Comparison of ENCODE assay signal across 8 cellular contexts in genomic region chr4:6673191-6673659, GRCh38. TPM values are rescaled to one million over a fixed set of nuclear protein-coding genes. Genes with fewer than 3 reads are reported as not detected.
DNase-seq lines count a peak whose midpoint lies in the region; ATAC-seq, FAIRE-seq and TF ChIP-seq lines count a peak whose summit lies in the region.
"Not testable (repeated sequence)": the region's sequence is repeated elsewhere in the genome, so short reads cannot be mapped to it uniquely, and the experiment has no call there.

No MANE protein-coding gene starts in this region.

- not testable (repeated sequence) for H3K27me3 ChIP-seq in Caco-2 (replicated peaks; ENCODE audit: control insufficient read depth, insufficient read depth, low read length); H1 (replicated peaks in 1 of 4; ENCODE audit: control insufficient read depth in 3 of 4, extremely low read depth in 1 of 4, insufficient read depth in 3 of 4, low read length in 3 of 4); keratinocyte (ENCODE audit: control insufficient read depth, extremely low read depth, insufficient read depth, low read length); stomach smooth muscle (ENCODE audit: control insufficient read depth in 1 of 2, insufficient read depth in 2 of 2, low read length in 2 of 2)

- H3K4me2 ChIP-seq in H1 (ENCODE audit: insufficient read depth in 1 of 2, low read depth in 2 of 2, low read length in 2 of 2) (peak overlapping the region; percentile 86 to 92), keratinocyte (ENCODE audit: control insufficient read depth, extremely low read depth, insufficient read depth, low read depth, low read length) (peak overlapping the region; percentile 96)

- dilution Hi-C loops in keratinocyte (cut with MboI; ENCODE audit: extremely low pct_ligation_motif_present, low sequenced_read_pairs), result not testable (repeated sequence)

- not testable (repeated sequence) for H3K18ac ChIP-seq in H1 (ENCODE audit: extremely low read depth, low read length)

- H3K36me3 Mint-ChIP-seq in Caco-2 (ENCODE audit: insufficient read depth, unreplicated experiment) (peaks cover 56% of the 10 kb centered on the region), osteocyte (ENCODE audit: unreplicated experiment) (peaks cover 11% of the 10 kb centered on the region)

- H3K4me3 Mint-ChIP-seq in Caco-2 (ENCODE audit: unreplicated experiment) (peak overlapping the region; percentile 84), osteocyte (ENCODE audit: unreplicated experiment) (peak overlapping the region; percentile 85)

- H2AFZ ChIP-seq in H1 (ENCODE audit: low read length), result not testable (repeated sequence)
- peak overlapping the region; percentile 95 for H2AFZ ChIP-seq in keratinocyte (ENCODE audit: control insufficient read depth, low read length)

- DNase-seq in Caco-2 (peak; percentile 71 to 73), M059J (ENCODE audit: low read depth) (peak; percentile 39)
- peak; percentile 81 for DNase-seq in activated effector memory CD4-positive, alpha-beta T cell treated with anti-CD3 and anti-CD28 coated beads, Interleukin-2, amount 50 U/mL, for 16 hours
- not testable (repeated sequence) for DNase-seq in H1 (ENCODE audit: low read depth in 1 of 2, low spot score in 2 of 2); keratinocyte (ENCODE audit: low read depth, low spot score); osteocyte (ENCODE audit: extremely low spot score, unreplicated experiment)

- H3K79me1 ChIP-seq in H1 (ENCODE audit: low read depth, low read length), result peaks cover 12% of the 10 kb centered on the region

- H3K27ac Mint-ChIP-seq in Caco-2 (ENCODE audit: unreplicated experiment), result peak overlapping the region; percentile 93
- peak overlapping the region; percentile 90 for H3K27ac Mint-ChIP-seq in osteocyte (ENCODE audit: unreplicated experiment)

- 71% methylated on average over 14 of the region's 14 CpGs; no CpG with 5 or more reads in 1 of the 2 experiments for WGBS in H1 (ENCODE audit: extremely low coverage in 1 of 2, insufficient coverage in 1 of 2, insufficient read length in 1 of 2, insufficient replicate concordance in 2 of 2, low coverage in 1 of 2, low lambda C conversion rate in 2 of 2, missing lambda C conversion rate in 1 of 2), 2 experiments

- not testable (repeated sequence) for H3K23ac ChIP-seq in H1 (ENCODE audit: insufficient read length)

- intact Hi-C loops in Caco-2 (cut with micrococcal nuclease; ENCODE audit: unreplicated experiment), result not testable (repeated sequence)

- H3K27ac ChIP-seq in H1 (ENCODE audit: low read depth, low read length), result not testable (repeated sequence)
- peak overlapping the region; percentile 48 for H3K27ac ChIP-seq in keratinocyte (ENCODE audit: control insufficient read depth, insufficient read depth, low read length)
- peak overlapping the region; percentile 77 for H3K27ac ChIP-seq in stomach smooth muscle (ENCODE audit: low read length)

- not testable (repeated sequence) for H3K14ac ChIP-seq in H1 (ENCODE audit: insufficient read length)

- peak overlapping the region; percentile 72; the same call in 1 of the 2 replicates for H4K8ac ChIP-seq in H1 (ENCODE audit: extremely low read depth, insufficient read depth, low read length)

- H2BK20ac ChIP-seq in H1 (ENCODE audit: low read length), result not testable (repeated sequence)

- H3K4me1 ChIP-seq in Caco-2 (peaks cover 16% of the 10 kb centered on the region), keratinocyte (ENCODE audit: control insufficient read depth, extremely low read depth, insufficient read depth, low read length) (peaks cover 21% of the 10 kb centered on the region), stomach smooth muscle (ENCODE audit: control insufficient read depth, insufficient read depth, low read length) (peaks cover 34% of the 10 kb centered on the region)
- H3K4me1 ChIP-seq in H1 (replicated peaks in 1 of 4; ENCODE audit: control insufficient read depth in 3 of 4, insufficient read depth in 4 of 4, low read length in 3 of 4), result not testable (repeated sequence)

- peaks cover 15 to 21% of the 10 kb centered on the region in 2 experiments for H4K20me1 ChIP-seq in H1 (replicated peaks in 1 of 2; ENCODE audit: control insufficient read depth in 1 of 2, insufficient read depth in 2 of 2, low read length in 2 of 2)
- not testable (repeated sequence) for H4K20me1 ChIP-seq in keratinocyte (ENCODE audit: control insufficient read depth, extremely low read depth, insufficient read depth, low read length)

- H2BK12ac ChIP-seq in H1 (ENCODE audit: low read depth, low read length), result not testable (repeated sequence)

- POLR2A ChIA-PET in Caco-2 (lab: Charles Lee), result interaction anchor here (0.6 to 1.9 kb wide), 11 partner anchors 11 to 350 kb away, joined by 3 to 14 read pairs (median 5); partner anchors contain the start of genes MRFAP1 and MRFAP1L1
- POLR2A ChIA-PET in H1 (lab: Charles Lee; ENCODE audit: partially characterized antibody), result interaction anchor here (0.7 to 4.0 kb wide), 23 partner anchors 10 to 1316 kb away, joined by 3 to 36 read pairs (median 4); partner anchors contain the start of genes BLOC1S4, MAN2B2, MRFAP1 and MRFAP1L1

- not testable (repeated sequence) for H3K27me3 Mint-ChIP-seq in Caco-2 (ENCODE audit: insufficient read depth, unreplicated experiment); osteocyte (ENCODE audit: unreplicated experiment)

- H2BK120ac ChIP-seq in H1 (replicated peaks; ENCODE audit: low read depth, low read length), result not testable (repeated sequence)

- H3K9me3 ChIP-seq in Caco-2; H1 (ENCODE audit: insufficient read depth in 2 of 2, low read depth in 1 of 2, low read length in 1 of 2); keratinocyte (ENCODE audit: control insufficient read depth, low read depth, low read length); stomach smooth muscle (ENCODE audit: control insufficient read depth in 2 of 2, low read length in 2 of 2): not testable (repeated sequence)

- H3K4me3 ChIP-seq in Caco-2 (ENCODE audit: low read depth, low read length) (peak overlapping the region; percentile 89), H1 (ENCODE audit: extremely low read depth in 1 of 4, insufficient read depth in 2 of 4, low read depth in 3 of 4, low read length in 4 of 4) (peak overlapping the region; percentile 71 to 79 (median 76)), keratinocyte (ENCODE audit: control insufficient read depth in 2 of 3, extremely low read depth in 1 of 3, insufficient read depth in 2 of 3, low read depth in 1 of 3, low read length in 3 of 3) (peak overlapping the region; percentile 67 to 77 (median 71)), stomach smooth muscle (ENCODE audit: low read length in 2 of 2) (peak overlapping the region; percentile 76 to 83)

- H2BK15ac ChIP-seq in H1 (ENCODE audit: low read length), result not testable (repeated sequence)

- not testable (repeated sequence) for H2BK5ac ChIP-seq in H1 (ENCODE audit: low read depth, low read length)

- not testable (repeated sequence) for H3K36me3 ChIP-seq in Caco-2 (ENCODE audit: control insufficient read depth, insufficient read depth, low read length); stomach smooth muscle (ENCODE audit: control insufficient read depth in 2 of 2, insufficient read depth in 2 of 2, low read length in 2 of 2)
- H3K36me3 ChIP-seq in H1 (ENCODE audit: control insufficient read depth in 2 of 4, insufficient read depth in 4 of 4, low read length in 3 of 4) (peaks cover 8 to 15% (median 11%) of the 10 kb centered on the region in 4 experiments; a peak in 6 of 8 replicates), keratinocyte (ENCODE audit: control insufficient read depth in 2 of 2, extremely low read depth in 1 of 2, insufficient read depth in 2 of 2, low read length in 2 of 2) (peaks cover 5 to 13% of the 10 kb centered on the region in 2 experiments)

- H3K56ac ChIP-seq in H1 (replicated peaks; ENCODE audit: insufficient read length, low read depth, low read length), result not testable (repeated sequence)

- H3K9me3 Mint-ChIP-seq in Caco-2 (ENCODE audit: unreplicated experiment); osteocyte (ENCODE audit: unreplicated experiment): not testable (repeated sequence)

- TF ChIP-seq RAD21 in H1 (IDR thresholded peaks at IDR 0.05 in 1 of 2, conservative IDR thresholded peaks at IDR 0.05 in 1 of 2; ENCODE audit: low read depth in 2 of 2, low read length in 2 of 2), result not testable (repeated sequence)

- not testable (repeated sequence) for TF ChIP-seq POLR2A in H1 (IDR thresholded peaks at IDR 0.05; ENCODE audit: control extremely low read depth in 1 of 2, low read depth in 2 of 2, low read length in 2 of 2)

- H3K23me2 ChIP-seq in H1 (ENCODE audit: low read depth, low read length), result not testable (repeated sequence)

- TSS peak; percentile 90 for BruUV-seq in Caco-2 (replicated peaks; lab: Mats Ljungman, UMichigan)

- not testable (repeated sequence) for H3K9me1 ChIP-seq in keratinocyte (ENCODE audit: control insufficient read depth, extremely low read depth, insufficient read depth, low read length)

- not testable (repeated sequence) for H2AK5ac ChIP-seq in H1 (ENCODE audit: low read depth, low read length)

- CTCF ChIA-PET in Caco-2 (lab: Charles Lee), result interaction anchor here (0.8 to 3.1 kb wide), 5 partner anchors 16 to 1314 kb away, joined by 3 to 60 read pairs (median 5); no protein-coding TSS in a partner anchor
- CTCF ChIA-PET in H1 (lab: Charles Lee; ENCODE audit: partially characterized antibody), result interaction anchor here (0.6 to 3.9 kb wide), 4 partner anchors 9 to 28 kb away, joined by 3 to 29 read pairs (median 4); no protein-coding TSS in a partner anchor

- peak; percentile 55 for ATAC-seq in SK-N-SH treated with all-trans-retinoic acid at 6 μM for 48 hours

- H4K5ac ChIP-seq in H1 (ENCODE audit: insufficient read length, low read depth, low read length), result not testable (repeated sequence)

- not testable (repeated sequence) for TF ChIP-seq CTCF in Caco-2 (IDR thresholded peaks at IDR 0.05; ENCODE audit: insufficient read depth in 1 of 2, low read depth in 1 of 2, low read length in 1 of 2, severe bottlenecking in 1 of 2, unreplicated experiment in 1 of 2); H1 (IDR thresholded peaks at IDR 0.05; ENCODE audit: control extremely low read depth in 1 of 3, insufficient read depth in 1 of 3, low read depth in 1 of 3, low read length in 3 of 3); keratinocyte (optimal IDR thresholded peaks at IDR 0.05 in 1 of 3, IDR thresholded peaks at IDR 0.05 in 1 of 3, conservative IDR thresholded peaks at IDR 0.05 in 1 of 3; ENCODE audit: extremely low read depth in 1 of 3, insufficient read depth in 2 of 3, low read length in 3 of 3); osteocyte (IDR thresholded peaks at IDR 0.05)

- not testable (repeated sequence) for TF ChIP-seq EP300 in H1 (IDR thresholded peaks at IDR 0.05; ENCODE audit: borderline replicate concordance in 1 of 2, low read depth in 2 of 2, low read length in 2 of 2)

- H3K4me1 Mint-ChIP-seq in Caco-2 (ENCODE audit: low read depth, unreplicated experiment) (peaks cover 18% of the 10 kb centered on the region), osteocyte (ENCODE audit: unreplicated experiment) (peaks cover 30% of the 10 kb centered on the region)

- H3K79me2 ChIP-seq in H1 (ENCODE audit: control insufficient read depth in 1 of 2, insufficient read depth in 2 of 2, low read length in 2 of 2) (peaks cover 0 to 29% of the 10 kb centered on the region in 2 experiments; a peak in 3 of 4 replicates), keratinocyte (ENCODE audit: control insufficient read depth, insufficient read depth, low read length) (peaks cover 24% of the 10 kb centered on the region)

- peak overlapping the region in 2 of 4 experiments; percentile 49 to 59; a peak in 2 of 7 replicates for H3K9ac ChIP-seq in H1 (replicated peaks in 1 of 4; ENCODE audit: extremely low read depth in 1 of 4, low read depth in 3 of 4, low read length in 3 of 4)
- peak overlapping the region; percentile 73 for H3K9ac ChIP-seq in keratinocyte (ENCODE audit: control insufficient read depth, extremely low read depth, insufficient read depth, low read length)
- peak overlapping the region; percentile 80 to 81 for H3K9ac ChIP-seq in stomach smooth muscle (ENCODE audit: low read length in 2 of 2)

- not testable (repeated sequence) for FAIRE-seq in H1 (lab: Jason Lieb, UNC); keratinocyte (lab: Jason Lieb, UNC)

- not testable (repeated sequence) for H3K4ac ChIP-seq in H1 (replicated peaks; ENCODE audit: insufficient read length, low read depth, low read length)

- H4K91ac ChIP-seq in H1 (replicated peaks; ENCODE audit: insufficient read length, low read length), result not testable (repeated sequence)

RNA-seq across cellular contexts. Expression of gene S100P, which starts 20.5 kb away (rescaled TPM):
- 70.8 and 96.9 TPM in 2 replicates for total RNA-seq in Caco-2 (2022)
- not detected in 2 replicates for total RNA-seq in M059J (2014; rRNA removed; shearing (Covaris generic))
- total RNA-seq in H1 (2021; fragmentation: NEBNext Ultra II Directional; extraction: Animal tissue kit (Norgen Biotek cat#: 25700)), result not detected in 2 replicates
- polyA plus RNA-seq in H1 (2011; rRNA removed), result not detected in 2 replicates
- not detected for polyA plus RNA-seq in H1 (2011; cell fraction: cytosol; rRNA removed)
- polyA plus RNA-seq in H1 (2011; cell fraction: nucleus; rRNA removed), result 0.14 TPM
- 0.58 TPM in 1 of 4 replicates, not detected in the others for polyA plus RNA-seq in H1 (2012, experiment 1 of 2)
- polyA plus RNA-seq in H1 (2012, experiment 2 of 2), result not detected
- not detected for polyA plus RNA-seq in H1 (2013, experiment 1 of 2)
- polyA plus RNA-seq in H1 (2013, experiment 2 of 2), result not detected
- not detected in 2 replicates for polyA minus RNA-seq in H1 (2011; rRNA and poly(A)+ RNA removed)
- 12.6 TPM for polyA minus RNA-seq in H1 (2011; cell fraction: cytosol; rRNA and poly(A)+ RNA removed)
- polyA minus RNA-seq in H1 (2011; cell fraction: nucleus; rRNA and poly(A)+ RNA removed), result 5.8 TPM
- 0.68 to 2.3 TPM (median 1.7 TPM) in 3 replicates for polyA plus RNA-seq in keratinocyte
- 42.7 TPM for polyA plus RNA-seq in keratinocyte (2011; ENCODE audit: low read depth)
- 0.94 and 5.6 TPM in 2 replicates for polyA plus RNA-seq in keratinocyte (2011; cell fraction: cytosol; rRNA removed)
- polyA plus RNA-seq in keratinocyte (2011; cell fraction: nucleus; rRNA removed), result 0.95 and 3.4 TPM in 2 replicates
- 2.4 and 565 TPM in 2 replicates for polyA plus RNA-seq in keratinocyte (2012; ENCODE audit: low replicate concordance)
- 0.26 to 3.4 TPM (median 0.49 TPM) in 3 replicates for polyA minus RNA-seq in keratinocyte
- polyA minus RNA-seq in keratinocyte (2011; cell fraction: cytosol; rRNA and poly(A)+ RNA removed), result 29.9 TPM
- 9.8 and 12.6 TPM in 2 replicates for polyA minus RNA-seq in keratinocyte (2011; cell fraction: nucleus; rRNA and poly(A)+ RNA removed)
- not detected in 2 replicates for total RNA-seq in osteocyte

RNA-seq across cellular contexts. Expression of gene MRFAP1, which starts 32.7 kb away (rescaled TPM):
- total RNA-seq in Caco-2 (2022) (245 and 254 TPM in 2 replicates), osteocyte (310 and 312 TPM in 2 replicates)
- 121 and 163 TPM in 2 replicates for total RNA-seq in M059J (2014; rRNA removed; shearing (Covaris generic))
- 307 and 313 TPM in 2 replicates for total RNA-seq in H1 (2021; fragmentation: NEBNext Ultra II Directional; extraction: Animal tissue kit (Norgen Biotek cat#: 25700))
- polyA plus RNA-seq in H1 (2011; rRNA removed) (108 and 156 TPM in 2 replicates), keratinocyte (121 to 275 TPM (median 224 TPM) in 3 replicates)
- polyA plus RNA-seq in H1 (2011; cell fraction: cytosol; rRNA removed), result 229 TPM
- 155 TPM for polyA plus RNA-seq in H1 (2011; cell fraction: nucleus; rRNA removed)
- 320 to 373 TPM (median 340 TPM) in 4 replicates for polyA plus RNA-seq in H1 (2012, experiment 1 of 2)
- polyA plus RNA-seq in H1 (2012, experiment 2 of 2), result 100 TPM
- 204 TPM for polyA plus RNA-seq in H1 (2013, experiment 1 of 2)
- polyA plus RNA-seq in H1 (2013, experiment 2 of 2), result 222 TPM
- polyA minus RNA-seq in H1 (2011; rRNA and poly(A)+ RNA removed), result 24.7 and 28.8 TPM in 2 replicates
- polyA minus RNA-seq in H1 (2011; cell fraction: cytosol; rRNA and poly(A)+ RNA removed), result 67.1 TPM
- polyA minus RNA-seq in H1 (2011; cell fraction: nucleus; rRNA and poly(A)+ RNA removed), result 29.4 TPM
- 328 TPM for polyA plus RNA-seq in keratinocyte (2011; ENCODE audit: low read depth)
- 191 and 208 TPM in 2 replicates for polyA plus RNA-seq in keratinocyte (2011; cell fraction: cytosol; rRNA removed)
- polyA plus RNA-seq in keratinocyte (2011; cell fraction: nucleus; rRNA removed), result 109 and 121 TPM in 2 replicates
- 208 and 319 TPM in 2 replicates for polyA plus RNA-seq in keratinocyte (2012; ENCODE audit: low replicate concordance)
- 22.1 to 50.5 TPM (median 33.4 TPM) in 3 replicates for polyA minus RNA-seq in keratinocyte
- polyA minus RNA-seq in keratinocyte (2011; cell fraction: cytosol; rRNA and poly(A)+ RNA removed), result 54.9 TPM
- 21.4 and 36.4 TPM in 2 replicates for polyA minus RNA-seq in keratinocyte (2011; cell fraction: nucleus; rRNA and poly(A)+ RNA removed)

RNA-seq across cellular contexts. Expression of gene MRFAP1L1, which starts 36.4 kb away (rescaled TPM):
- total RNA-seq in Caco-2 (2022) (46.4 and 47.5 TPM in 2 replicates), osteocyte (58.6 and 58.8 TPM in 2 replicates)
- 56.0 and 81.2 TPM in 2 replicates for total RNA-seq in M059J (2014; rRNA removed; shearing (Covaris generic))
- 54.3 TPM in 2 replicates for total RNA-seq in H1 (2021; fragmentation: NEBNext Ultra II Directional; extraction: Animal tissue kit (Norgen Biotek cat#: 25700))
- polyA plus RNA-seq in H1 (2011; rRNA removed) (21.3 and 26.8 TPM in 2 replicates), keratinocyte (47.6 to 77.9 TPM (median 50.7 TPM) in 3 replicates)
- 74.6 TPM for polyA plus RNA-seq in H1 (2011; cell fraction: cytosol; rRNA removed)
- polyA plus RNA-seq in H1 (2011; cell fraction: nucleus; rRNA removed), result 16.7 TPM
- 53.6 to 74.9 TPM (median 57.3 TPM) in 4 replicates for polyA plus RNA-seq in H1 (2012, experiment 1 of 2)
- polyA plus RNA-seq in H1 (2012, experiment 2 of 2), result 9.4 TPM
- 38.8 TPM for polyA plus RNA-seq in H1 (2013, experiment 1 of 2)
- 41.0 TPM for polyA plus RNA-seq in H1 (2013, experiment 2 of 2)
- 9.8 and 12.3 TPM in 2 replicates for polyA minus RNA-seq in H1 (2011; rRNA and poly(A)+ RNA removed)
- 15.9 TPM for polyA minus RNA-seq in H1 (2011; cell fraction: cytosol; rRNA and poly(A)+ RNA removed)
- polyA minus RNA-seq in H1 (2011; cell fraction: nucleus; rRNA and poly(A)+ RNA removed), result 11.4 TPM
- 45.2 TPM for polyA plus RNA-seq in keratinocyte (2011; ENCODE audit: low read depth)
- 53.6 and 54.4 TPM in 2 replicates for polyA plus RNA-seq in keratinocyte (2011; cell fraction: cytosol; rRNA removed)
- polyA plus RNA-seq in keratinocyte (2011; cell fraction: nucleus; rRNA removed), result 46.9 and 79.1 TPM in 2 replicates
- 42.9 and 49.5 TPM in 2 replicates for polyA plus RNA-seq in keratinocyte (2012; ENCODE audit: low replicate concordance)
- polyA minus RNA-seq in keratinocyte, result 8.9 to 15.7 TPM (median 9.1 TPM) in 3 replicates
- 18.4 TPM for polyA minus RNA-seq in keratinocyte (2011; cell fraction: cytosol; rRNA and poly(A)+ RNA removed)
- polyA minus RNA-seq in keratinocyte (2011; cell fraction: nucleus; rRNA and poly(A)+ RNA removed), result 9.8 and 14.8 TPM in 2 replicates

RNA-seq across cellular contexts. Expression of gene BLOC1S4, which starts 42.7 kb away (rescaled TPM):
- total RNA-seq in Caco-2 (2022), result 16.6 and 17.2 TPM in 2 replicates
- 15.4 and 18.9 TPM in 2 replicates for total RNA-seq in M059J (2014; rRNA removed; shearing (Covaris generic))
- 19.1 and 20.5 TPM in 2 replicates for total RNA-seq in H1 (2021; fragmentation: NEBNext Ultra II Directional; extraction: Animal tissue kit (Norgen Biotek cat#: 25700))
- polyA plus RNA-seq in H1 (2011; rRNA removed), result 26.6 and 27.8 TPM in 2 replicates
- 29.7 TPM for polyA plus RNA-seq in H1 (2011; cell fraction: cytosol; rRNA removed)
- 12.4 TPM for polyA plus RNA-seq in H1 (2011; cell fraction: nucleus; rRNA removed)
- polyA plus RNA-seq in H1 (2012, experiment 1 of 2), result 13.3 to 16.7 TPM (median 16.1 TPM) in 4 replicates
- polyA plus RNA-seq in H1 (2012, experiment 2 of 2), result 17.3 TPM
- polyA plus RNA-seq in H1 (2013, experiment 1 of 2), result 16.3 TPM
- polyA plus RNA-seq in H1 (2013, experiment 2 of 2), result 15.6 TPM
- 4.3 and 5.2 TPM in 2 replicates for polyA minus RNA-seq in H1 (2011; rRNA and poly(A)+ RNA removed)
- 11.3 TPM for polyA minus RNA-seq in H1 (2011; cell fraction: cytosol; rRNA and poly(A)+ RNA removed)
- polyA minus RNA-seq in H1 (2011; cell fraction: nucleus; rRNA and poly(A)+ RNA removed), result 9.9 TPM
- polyA plus RNA-seq in keratinocyte, result 11.2 to 13.6 TPM (median 11.7 TPM) in 3 replicates
- polyA plus RNA-seq in keratinocyte (2011; ENCODE audit: low read depth), result 4.5 TPM
- 10.5 and 12.0 TPM in 2 replicates for polyA plus RNA-seq in keratinocyte (2011; cell fraction: cytosol; rRNA removed)
- polyA plus RNA-seq in keratinocyte (2011; cell fraction: nucleus; rRNA removed), result 11.2 and 12.2 TPM in 2 replicates
- polyA plus RNA-seq in keratinocyte (2012; ENCODE audit: low replicate concordance), result 7.1 and 12.2 TPM in 2 replicates
- 2.7 to 3.8 TPM (median 3.1 TPM) in 3 replicates for polyA minus RNA-seq in keratinocyte
- polyA minus RNA-seq in keratinocyte (2011; cell fraction: cytosol; rRNA and poly(A)+ RNA removed), result 17.8 TPM
- 3.9 and 4.3 TPM in 2 replicates for polyA minus RNA-seq in keratinocyte (2011; cell fraction: nucleus; rRNA and poly(A)+ RNA removed)
- total RNA-seq in osteocyte, result 14.9 and 16.1 TPM in 2 replicates

Comparison
In these comparisons a context has a peak if more than half of its experiments do, and no peak if none do; other contexts are left out.
1. RNA of gene S100P, which starts 20.5 kb away (total RNA-seq): 70.8 to 96.9 TPM in Caco-2; not detected in H1, not detected in M059J and not detected in osteocyte; every median in the first group is over 10 times any median in the second.
2. Peak in every context shown above with its lines, with median percentiles within 50 percentile points of each other: H3K4me3 ChIP-seq.